In genomic region chr1:18950415-18951026, GRCh38 we compare ENCODE assay signal across 7 cellular contexts. TPM values are rescaled to one million over a fixed set of nuclear protein-coding genes. Genes with fewer than 3 reads are reported as not detected.
A peak's percentile ranks its signal among the peaks of the same experiment; 100 is the strongest.
DNase-seq lines count a peak whose midpoint lies in the region; ATAC-seq and TF ChIP-seq lines count a peak whose summit lies in the region.

No MANE protein-coding gene starts in this region.

- H3K4me3 ChIP-seq in HUES48 (ENCODE audit: low read depth, low read length) (peak overlapping the region; percentile 24; the same call in 1 of the 2 replicates), left lung (peak overlapping the region; percentile 22 to 32), testis (no peak overlapping the region)

- H3K9ac ChIP-seq in HUES48 (ENCODE audit: low read depth, low read length): peak overlapping the region; percentile 4; the same call in 1 of the 2 replicates

- ATAC-seq in left lung (peak; percentile 58), GM19023 (IDR thresholded peaks at IDR 0.05; ENCODE audit: unreplicated experiment) (no peak)

- WGBS in adipose tissue, 3 donors: 27 to 57% (median 28%) methylated on average over 19 of the region's 19 CpGs
- 65 to 75% methylated on average over 19 of the region's 19 CpGs for WGBS in testis, 2 donors

- TF ChIP-seq POLR2A in testis (IDR thresholded peaks at IDR 0.05): no peak

- H3K27ac ChIP-seq in HUES48 (ENCODE audit: low read depth, low read length): peak overlapping the region; percentile 90
- peak overlapping the region; percentile 1 for H3K27ac ChIP-seq in adipose tissue (ENCODE audit: low read depth, low read length)
- peak overlapping the region; percentile 76 to 93 for H3K27ac ChIP-seq in left lung
- peak overlapping the region; percentile 69 to 81 for H3K27ac ChIP-seq in testis

- H3K9me3 ChIP-seq in HUES48 (ENCODE audit: control insufficient read depth, insufficient read depth, low read length) (no peaks in the 10 kb centered on the region), left lung (no peaks in the 10 kb centered on the region), testis (no peaks in the 10 kb centered on the region)

- H3K27me3 ChIP-seq in HUES48 (ENCODE audit: control insufficient read depth, insufficient read depth, low read length) (peaks cover 16% of the 10 kb centered on the region), left lung (peaks cover 0 to 10% of the 10 kb centered on the region in 2 donors), testis (no peaks in the 10 kb centered on the region)

- intact Hi-C loops in left lung (cut with DNase I) (no loop called here), testis (cut with DNase I; ENCODE audit: low total_unique reads) (no loop called here)

- TF ChIP-seq CTCF in left lung (IDR thresholded peaks at IDR 0.05): no peak
- TF ChIP-seq CTCF in testis (IDR thresholded peaks at IDR 0.05): no peak

- H3K36me3 ChIP-seq in HUES48 (ENCODE audit: control insufficient read depth, insufficient read depth, low read length) (no peaks in the 10 kb centered on the region), left lung (no peaks in the 10 kb centered on the region), testis (ENCODE audit: low read depth, missing control alignments) (no peaks in the 10 kb centered on the region)

- peak in 1 of 2 donors; percentile 67 for DNase-seq in left lung
- DNase-seq in testis: no peak
- no peak for DNase-seq in AG20443 (ENCODE audit: low spot score)
- DNase-seq in retina: no peak

- H3K4me1 ChIP-seq in HUES48 (ENCODE audit: control insufficient read depth, insufficient read depth, low read length): peaks cover 44% of the 10 kb centered on the region
- H3K4me1 ChIP-seq in left lung: peaks cover 50 to 100% of the 10 kb centered on the region in 2 donors
- peaks cover 30% of the 10 kb centered on the region for H3K4me1 ChIP-seq in testis

RNA-seq across cellular contexts. Expression of gene IFFO2, which starts 6.0 kb away (rescaled TPM):
- polyA plus RNA-seq in adipose tissue (10 to 100 TPM in 1 of 3 donors, 1 to 10 TPM in 2; 3.3 to 10.3 (median 6.2) TPM), testis (ENCODE audit: insufficient read depth, low read depth, low replicate concordance) (5.0 TPM)
- total RNA-seq in left lung (10 to 100 TPM; 14.1 to 14.7 TPM), testis (1 to 10 TPM; 5.6 to 8.5 TPM)

RNA-seq across cellular contexts. Expression of gene ALDH4A1, which starts 48.2 kb away (rescaled TPM):
- polyA plus RNA-seq in adipose tissue (10 to 100 TPM in 2 of 3 donors, 1 to 10 TPM in 1; 5.1 to 45.6 (median 39.9) TPM), testis (ENCODE audit: insufficient read depth, low read depth, low replicate concordance) (8.2 TPM)
- total RNA-seq in left lung (10 to 100 TPM; 11.3 to 17.4 TPM), testis (10 to 100 TPM in 1 of 2 donors, 1 to 10 TPM in 1; 9.6 to 10.6 TPM)

Comparison
In these comparisons a context has a peak if more than half of its experiments do, and no peak if none do; other contexts are left out.
1. H3K27ac ChIP-seq: peak in every context shown above with its lines; median percentile 90 in HUES48; 84 in left lung; 75 in testis; 1 in adipose tissue.
2. H3K4me3 ChIP-seq: peak in HUES48 (single experiment) and left lung (2 of 2); none in testis (0 of 2).